Comparison of ENCODE assay signal across 11 cellular contexts in the genomic region with DNA sequence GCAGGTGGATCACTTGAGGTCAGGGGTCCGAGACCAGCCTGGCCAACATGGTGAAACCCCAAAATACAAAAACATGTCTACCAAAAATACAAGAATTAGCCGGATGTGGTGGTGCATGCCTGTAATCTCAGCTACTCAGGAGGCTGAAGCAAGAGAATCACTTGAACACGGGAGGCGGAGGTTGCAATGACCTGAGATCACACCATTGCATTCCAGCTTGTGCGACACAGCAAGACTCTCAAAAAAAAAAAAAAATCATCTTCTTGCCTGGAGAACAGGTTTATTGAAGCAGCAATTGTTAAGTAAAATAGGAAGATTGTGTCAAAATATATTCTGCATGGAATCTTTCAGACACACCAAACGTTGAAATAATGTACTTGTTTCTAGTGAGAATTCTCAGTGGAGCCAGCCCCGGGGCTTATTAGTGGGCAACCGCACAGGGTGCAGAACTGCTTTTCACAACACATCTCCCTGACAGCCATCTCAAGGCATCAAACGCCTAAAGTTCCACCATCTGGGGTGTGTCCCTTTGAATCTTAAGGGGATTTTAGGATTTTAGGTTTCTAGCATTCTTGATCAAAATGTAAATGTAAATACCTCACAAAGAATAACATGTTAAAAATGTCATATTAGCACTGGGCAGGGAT. TPM values are rescaled to one million over a fixed set of nuclear protein-coding genes. Genes with fewer than 3 reads are reported as not detected.
DNase-seq lines count a peak whose midpoint lies in the region; ATAC-seq and TF ChIP-seq lines count a peak whose summit lies in the region.
"Had no signal": no experiment of that assay in that cellular context is flagged by ENCODE, and none has a peak within 500 bp of the region (broad histone marks: within the 10 kb centered on the region; RNA-seq: fewer than 3 reads in every experiment).

No MANE protein-coding gene starts in this region.

- peak overlapping the region; percentile 65 for H3K4me2 ChIP-seq in mammary epithelial cell (ENCODE audit: insufficient read depth, low read depth, low read length)

- peak in 1 of 8 donors; percentile 13 for ATAC-seq in heart right ventricle
- ATAC-seq in left cardiac atrium: no peak
- ATAC-seq in upper lobe of right lung: peak; percentile 31
- no peak for ATAC-seq in HG03354 (IDR thresholded peaks at IDR 0.05; ENCODE audit: poor library complexity, severe bottlenecking, unreplicated experiment)
- ATAC-seq: natural killer cell had no signal

- DNase-seq in heart right ventricle: no peak
- DNase-seq in left cardiac atrium: no peak
- peak; percentile 73 for DNase-seq in mammary epithelial cell
- peak; percentile 20 for DNase-seq in kidney tubule cell (ENCODE audit: low spot score)
- DNase-seq in upper lobe of right lung: no peak
- DNase-seq in prostate gland (ENCODE audit: low spot score): no peak
- DNase-seq in NCI-H2081 (lab: John Stamatoyannopoulos, UW): no peak
- DNase-seq: activated T-cell treated with anti-CD3 and anti-CD28 coated beads, Interleukin-2, amount 50 U/mL, for 1 hour; natural killer cell; stimulated activated CD4-positive, alpha-beta T cell treated with anti-CD3 and anti-CD28 coated beads, Interleukin-4, amount 100 ng/mL, for 4 hours had no signal

- H3K79me2 ChIP-seq in mammary epithelial cell (ENCODE audit: insufficient read depth, low read length): no peaks in the 10 kb centered on the region

- H3K27ac ChIP-seq in heart right ventricle (peak overlapping the region in 6 of 10 donors; percentile 15 to 73 (median 64)), mammary epithelial cell (ENCODE audit: insufficient read depth, low read depth, low read length) (peak overlapping the region; percentile 100), upper lobe of right lung (peak overlapping the region; percentile 74), prostate gland (no peak overlapping the region)

- intact Hi-C loops in heart right ventricle (cut with DNase I) (no loop called here), left cardiac atrium (cut with DNase I) (no loop called here), mammary epithelial cell (cut with micrococcal nuclease) (loop anchor here (1.0 kb wide), 4 partner anchors 15 to 30 kb away; no protein-coding TSS in a partner anchor), upper lobe of right lung (cut with DNase I) (no loop called here), prostate gland (cut with DNase I) (no loop called here)

- H3K27me3 ChIP-seq in heart right ventricle: no peaks in the 10 kb centered on the region
- no peaks in the 10 kb centered on the region for H3K27me3 ChIP-seq in mammary epithelial cell (ENCODE audit: insufficient read depth, low read length)
- no peaks in the 10 kb centered on the region for H3K27me3 ChIP-seq in upper lobe of right lung
- H3K27me3 ChIP-seq in prostate gland (replicated peaks; ENCODE audit: insufficient read depth): no peaks in the 10 kb centered on the region

- dilution Hi-C loops in mammary epithelial cell (cut with HindIII; ENCODE audit: low sequenced_read_pairs): no loop called here

- H3K9me3 ChIP-seq in heart right ventricle (no peaks in the 10 kb centered on the region), mammary epithelial cell (replicated peaks; ENCODE audit: insufficient read depth, low read length) (no peaks in the 10 kb centered on the region), upper lobe of right lung (no peaks in the 10 kb centered on the region), prostate gland (no peaks in the 10 kb centered on the region)

- no TSS peak for BruUV-seq in mammary epithelial cell (replicated peaks; lab: Mats Ljungman, UMichigan)

- H3K4me1 ChIP-seq in heart right ventricle (peaks cover 0 to 20% (median 7%) of the 10 kb centered on the region in 9 donors), mammary epithelial cell (ENCODE audit: insufficient read depth, low read length) (peaks cover 37% of the 10 kb centered on the region), upper lobe of right lung (peaks cover 9% of the 10 kb centered on the region), prostate gland (replicated peaks) (no peaks in the 10 kb centered on the region)

- H3K4me3 ChIP-seq in heart right ventricle: no peak overlapping the region
- peak overlapping the region in 1 of 3 experiments; percentile 10 for H3K4me3 ChIP-seq in mammary epithelial cell (replicated peaks in 1 of 3; ENCODE audit: insufficient read depth in 1 of 3, low read depth in 2 of 3, low read length in 3 of 3)
- no peak overlapping the region for H3K4me3 ChIP-seq in upper lobe of right lung
- H3K4me3 ChIP-seq in prostate gland: no peak overlapping the region

- 70 to 77% methylated on average over 9 of the region's 9 CpGs for WGBS in heart right ventricle, 2 donors
- 40% methylated on average over 8 of the region's 9 CpGs for WGBS in mammary epithelial cell (ENCODE audit: low coverage, missing lambda C conversion rate)
- WGBS in prostate gland: 81% methylated on average over 9 of the region's 9 CpGs

- H3K36me3 ChIP-seq in heart right ventricle: no peaks in the 10 kb centered on the region
- no peaks in the 10 kb centered on the region for H3K36me3 ChIP-seq in mammary epithelial cell (ENCODE audit: insufficient read depth, low read length)
- no peaks in the 10 kb centered on the region for H3K36me3 ChIP-seq in upper lobe of right lung
- no peaks in the 10 kb centered on the region for H3K36me3 ChIP-seq in prostate gland

- H4K20me1 ChIP-seq in mammary epithelial cell (ENCODE audit: insufficient read depth, low read length): no peaks in the 10 kb centered on the region

- TF ChIP-seq POLR2A in prostate gland (IDR thresholded peaks at IDR 0.05): no peak

- H2AFZ ChIP-seq in mammary epithelial cell (ENCODE audit: low read depth, low read length): no peak overlapping the region

- TF ChIP-seq CTCF in heart right ventricle (IDR thresholded peaks at IDR 0.05) (no peak), mammary epithelial cell (conservative IDR thresholded peaks at IDR 0.05 in 1 of 2, IDR thresholded peaks at IDR 0.05 in 1 of 2; ENCODE audit: extremely low read depth in 1 of 2, insufficient read depth in 1 of 2, low read depth in 1 of 2, low read length in 2 of 2) (no peak), upper lobe of right lung (IDR thresholded peaks at IDR 0.05) (no peak), prostate gland (IDR thresholded peaks at IDR 0.05) (no peak)

- in situ Hi-C loops in mammary epithelial cell (cut with MboI; ENCODE audit: low sequenced_read_pairs in 2 of 2): no loop called here

- H3K9ac ChIP-seq in mammary epithelial cell (ENCODE audit: insufficient read depth, low read length): peak overlapping the region; percentile 66

- CTCF ChIA-PET in mammary epithelial cell (lab: Charles Lee; ENCODE audit: low non-redundant PET): no interaction called here

RNA-seq across cellular contexts. Expression of gene PPP4R1, which starts 28.6 kb away (rescaled TPM):
- total RNA-seq in heart right ventricle (10 to 100 TPM; 56.8 to 87.4 (median 62.6) TPM), left cardiac atrium (10 to 100 TPM; 55.8 to 77.6 TPM), mammary epithelial cell (100 to 1,000 TPM in 1 of 2 donors, 10 to 100 TPM in 1; 89.7 to 163 TPM), upper lobe of right lung (141 TPM), prostate gland (10 to 100 TPM; 39.1 to 67.0 TPM)
- polyA plus RNA-seq in heart right ventricle (10 to 100 TPM; 24.7 to 25.5 TPM), mammary epithelial cell (133 TPM)
- 117 TPM for polyA minus RNA-seq in mammary epithelial cell

Comparison
In these comparisons a context has a peak if more than half of its experiments do, and no peak if none do; other contexts are left out.
1. DNase-seq: peak in mammary epithelial cell (single experiment) and kidney tubule cell (single experiment); none in heart right ventricle (0 of 2), left cardiac atrium (single experiment), upper lobe of right lung (single experiment), prostate gland (single experiment) and NCI-H2081 (0 of 2).
2. H3K27ac ChIP-seq: peak in heart right ventricle (6 of 10), mammary epithelial cell (single experiment) and upper lobe of right lung (single experiment); none in prostate gland (0 of 2).